18 cellular contexts compared by ENCODE assay signal in genomic region chr3:187370051-187370450, GRCh38. TPM values are rescaled to one million over a fixed set of nuclear protein-coding genes. Genes with fewer than 3 reads are reported as not detected.
DNase-seq lines count a peak whose midpoint lies in the region; ATAC-seq and TF ChIP-seq lines count a peak whose summit lies in the region.
"Had no signal": no experiment of that assay in that cellular context is flagged by ENCODE, and none has a peak within 500 bp of the region (broad histone marks: within the 10 kb centered on the region; RNA-seq: fewer than 3 reads in every experiment).

No MANE protein-coding gene starts in this region.

- H3K79me2 ChIP-seq in PC-9 (ENCODE audit: low read depth) = no peaks in the 10 kb centered on the region

- H3K9me2 ChIP-seq in PC-9 (ENCODE audit: insufficient read depth) = no peaks in the 10 kb centered on the region

- TF ChIP-seq POLR2A in heart left ventricle (IDR thresholded peaks at IDR 0.05) = no peak
- TF ChIP-seq POLR2A in vagina (IDR thresholded peaks at IDR 0.05) = no peak

- H2AFZ ChIP-seq in PC-9 = no peak overlapping the region

- intact Hi-C loops in heart left ventricle (cut with DNase I) (no loop called here), Right ventricle myocardium inferior (cut with DNase I) (no loop called here), activated B cell treated with CpG ODN at 0.5 μM for 24 hours (cut with micrococcal nuclease) (no loop called here), vagina (cut with DNase I) (no loop called here), PC-9 (cut with micrococcal nuclease; ENCODE audit: unreplicated experiment) (no loop called here), psoas muscle (cut with DNase I) (no loop called here)

- H3K27ac ChIP-seq in heart left ventricle (no peak overlapping the region), vagina (peak overlapping the region; percentile 95), PC-9 (no peak overlapping the region), psoas muscle (no peak overlapping the region)
- H3K27ac ChIP-seq: body of pancreas, esophagus muscularis mucosa had no signal

- DNase-seq in heart left ventricle (no peak), Right ventricle myocardium inferior (ENCODE audit: missing footprints) (no peak), activated B cell treated with CpG ODN at 0.5 μM for 24 hours (no peak), vagina (ENCODE audit: extremely low spot score in 2 of 2) (no peak), PC-9 (no peak), psoas muscle (no peak)
- DNase-seq: activated CD4-positive, alpha-beta T cell treated with anti-CD3 and anti-CD28 coated beads, Interleukin-2, amount 50 U/mL, for 1 hour; activated gamma-delta T cell; body of pancreas; glutamatergic neuron; MG63; NCI-H187; NCI-H446; right cardiac atrium had no signal

- TF ChIP-seq CTCF in heart left ventricle (IDR thresholded peaks at IDR 0.05) (no peak), activated B cell treated with CpG ODN at 0.5 μM for 24 hours (IDR thresholded peaks at IDR 0.05) (no peak), vagina (IDR thresholded peaks at IDR 0.05) (no peak), PC-9 (conservative IDR thresholded peaks at IDR 0.05) (no peak), psoas muscle (IDR thresholded peaks at IDR 0.05) (no peak)

- peaks cover 48% of the 10 kb centered on the region for H3K36me3 Mint-ChIP-seq in activated B cell treated with CpG ODN at 0.5 μM for 24 hours (ENCODE audit: low read depth)

- no peaks in the 10 kb centered on the region for H3F3A ChIP-seq in PC-9 (ENCODE audit: insufficient read depth, low read depth)

- H4K20me1 ChIP-seq in PC-9 (ENCODE audit: insufficient read depth) = no peaks in the 10 kb centered on the region

- BruUV-seq in PC-9 (replicated peaks; lab: Mats Ljungman, UMichigan) = no TSS peak

- no peak overlapping the region for H3K4me2 ChIP-seq in PC-9

- POLR2A ChIA-PET in activated B cell treated with CpG ODN at 0.5 μM for 24 hours (lab: Charles Lee) (no interaction called here), PC-9 (lab: Charles Lee; ENCODE audit: unreplicated experiment) (no interaction called here)

- ATAC-seq in heart left ventricle (no peak), Right ventricle myocardium inferior (no peak), activated B cell treated with CpG ODN at 0.5 μM for 24 hours (ENCODE audit: low read depth) (no peak), esophagus mucosa (peak; percentile 84), psoas muscle (no peak), GM18517 (IDR thresholded peaks at IDR 0.05; ENCODE audit: unreplicated experiment) (no peak)
- ATAC-seq: body of pancreas, right cardiac atrium had no signal

- 81 to 92% (median 85%) methylated on average over 3 of the region's 3 CpGs for WGBS in heart left ventricle, 4 donors
- 80 to 86% (median 85%) methylated on average over 3 of the region's 3 CpGs for WGBS in psoas muscle, 3 donors

- no peak overlapping the region for H3K27ac Mint-ChIP-seq in activated B cell treated with CpG ODN at 0.5 μM for 24 hours

- peaks cover 0 to 26% (median 17%) of the 10 kb centered on the region in 9 donors for H3K36me3 ChIP-seq in heart left ventricle
- H3K36me3 ChIP-seq in vagina = peaks cover 0 to 6% of the 10 kb centered on the region in 2 donors
- H3K36me3 ChIP-seq in PC-9 (ENCODE audit: low read depth) = no peaks in the 10 kb centered on the region
- H3K36me3 ChIP-seq in psoas muscle (ENCODE audit: insufficient read depth in 1 of 2, low read depth in 1 of 2) = no peaks in the 10 kb centered on the region
- H3K36me3 ChIP-seq: MG63 had no signal

- H3K4me1 ChIP-seq in heart left ventricle (peaks cover 0 to 26% (median 11%) of the 10 kb centered on the region in 12 donors), vagina (peaks cover 30% of the 10 kb centered on the region), PC-9 (replicated peaks; ENCODE audit: insufficient read depth) (no peaks in the 10 kb centered on the region), psoas muscle (peaks cover 16% of the 10 kb centered on the region)

- H3K4me1 Mint-ChIP-seq in activated B cell treated with CpG ODN at 0.5 μM for 24 hours = peaks cover 22% of the 10 kb centered on the region

- H3K4me3 ChIP-seq in heart left ventricle (peak overlapping the region in 7 of 12 donors; percentile 51 to 73 (median 62)), vagina (no peak overlapping the region), PC-9 (no peak overlapping the region), psoas muscle (no peak overlapping the region)
- H3K4me3 ChIP-seq: body of pancreas, MG63 had no signal

- H3K4me3 Mint-ChIP-seq in activated B cell treated with CpG ODN at 0.5 μM for 24 hours = peak overlapping the region; percentile 42

- no peaks in the 10 kb centered on the region for H3K27me3 Mint-ChIP-seq in activated B cell treated with CpG ODN at 0.5 μM for 24 hours
- H3K27me3 Mint-ChIP-seq: dendritic cell treated with granulocyte-macrophage colony-stimulating factor and Interleukin-4, amounts not matched to agents 40 ng/mL and 50 ng/mL, for 4 days had no signal

- CTCF ChIA-PET in activated B cell treated with CpG ODN at 0.5 μM for 24 hours (lab: Charles Lee) (no interaction called here), PC-9 (lab: Charles Lee) (no interaction called here)

- no peaks in the 10 kb centered on the region for H3K9me3 Mint-ChIP-seq in activated B cell treated with CpG ODN at 0.5 μM for 24 hours
- H3K9me3 Mint-ChIP-seq: dendritic cell treated with granulocyte-macrophage colony-stimulating factor and Interleukin-4, amounts not matched to agents 40 ng/mL and 50 ng/mL, for 4 days had no signal

- H3K9me3 ChIP-seq in heart left ventricle (peaks cover 0 to 5% (median 0%) of the 10 kb centered on the region in 12 donors), vagina (no peaks in the 10 kb centered on the region), PC-9 (ENCODE audit: insufficient read depth, low read depth) (no peaks in the 10 kb centered on the region), psoas muscle (no peaks in the 10 kb centered on the region)
- H3K9me3 ChIP-seq: body of pancreas, esophagus muscularis mucosa, MG63 had no signal

- H3K27me3 ChIP-seq in heart left ventricle (no peaks in the 10 kb centered on the region), vagina (no peaks in the 10 kb centered on the region), PC-9 (ENCODE audit: insufficient read depth, low read depth) (peaks cover 5% of the 10 kb centered on the region; the same call in 1 of the 2 replicates), psoas muscle (ENCODE audit: insufficient read depth in 3 of 3, low read length in 2 of 3) (no peaks in the 10 kb centered on the region)
- H3K27me3 ChIP-seq: body of pancreas, esophagus muscularis mucosa had no signal

RNA-seq across cellular contexts. Expression of gene RTP4, which starts 1.9 kb away (rescaled TPM):
- total RNA-seq in heart left ventricle (1 to 10 TPM in 6 of 9 donors, under 1 TPM in 3; 0.38 to 5.4 (median 1.2) TPM), Right ventricle myocardium inferior (1.2 TPM), activated B cell treated with CpG ODN at 0.5 μM for 24 hours (7.4 and 9.0 TPM in 2 replicates), esophagus mucosa (1.8 TPM), vagina (0.98 TPM), PC-9 (2021) (0.90 and 3.2 TPM in 2 replicates), psoas muscle (under 1 TPM; 0.23 to 0.88 (median 0.44) TPM)
- polyA plus RNA-seq in heart left ventricle (1 to 10 TPM in 1 of 2 donors, under 1 TPM in 1; 0.72 to 1.8 TPM), psoas muscle (under 1 TPM; 0.35 to 0.82 (median 0.51) TPM)

Comparison
In these comparisons a context has a peak if more than half of its experiments do, and no peak if none do; other contexts are left out.
1. H3K4me3 ChIP-seq: peak in heart left ventricle (7 of 12); none in vagina (0 of 2), PC-9 (single experiment) and psoas muscle (single experiment).